Comparison of ENCODE assay signal across 19 cellular contexts in the genomic region with DNA sequence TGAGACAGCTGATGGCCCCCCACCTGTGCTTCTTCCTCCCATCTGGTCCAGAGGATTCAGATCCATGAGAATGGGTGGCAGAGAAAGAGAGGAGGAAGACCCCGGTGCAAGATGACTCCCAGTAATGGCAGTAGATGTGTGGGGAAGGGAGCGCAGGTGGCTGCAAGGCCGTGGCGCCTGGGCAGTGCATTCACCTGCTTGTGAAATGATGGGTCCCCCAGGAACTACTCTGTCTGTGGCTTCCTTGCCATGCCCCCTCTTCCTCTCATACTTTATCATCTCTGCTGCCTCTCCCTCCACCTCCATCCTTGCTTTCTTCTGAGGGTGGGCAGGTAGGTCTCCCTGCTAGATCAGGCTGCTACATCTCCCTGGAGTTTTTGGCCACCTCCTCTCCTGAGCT.
"Had no signal": no experiment of that assay in that cellular context is flagged by ENCODE, and none has a peak within 500 bp of the region (broad histone marks: within the 10 kb centered on the region; RNA-seq: fewer than 3 reads in every experiment).

No MANE protein-coding gene starts in this region.

- H3K27me3 ChIP-seq: pancreas, thyroid gland, vagina had no signal

- H3K27me3 Mint-ChIP-seq: activated CD4-positive, alpha-beta T cell treated with anti-CD3 and anti-CD28 coated beads for 36 hours; activated CD8-positive, alpha-beta T cell treated with anti-CD3 and anti-CD28 coated beads for 36 hours; brain; natural killer cell treated with Interleukin-12 subunit alpha and Interleukin-12 subunit beta and Interleukin-15 and Interleukin-18, amount 100 ng/mL, for 72 hours; T-cell had no signal

- H3K4me3 Mint-ChIP-seq: activated CD4-positive, alpha-beta T cell treated with anti-CD3 and anti-CD28 coated beads for 36 hours; activated CD8-positive, alpha-beta T cell treated with anti-CD3 and anti-CD28 coated beads for 36 hours; activated naive CD4-positive, alpha-beta T cell treated with anti-CD3 and anti-CD28 coated beads for 36 hours; activated T-helper 1 cell treated with anti-CD3 and anti-CD28 coated beads, Interleukin-12 subunit alpha, Interleukin-12 subunit beta, Interleukin-2, Interleukin-4 antibody, amounts not matched to agents 30 ng/mL and 10 ng/mL and 1 ng/mL, durations not matched to agents 14 hours and 24 hours and 36 hours; brain; natural killer cell treated with Interleukin-12 subunit alpha and Interleukin-12 subunit beta and Interleukin-15 and Interleukin-18, amount 100 ng/mL, for 72 hours; T-cell had no signal

- H3K27ac ChIP-seq: thyroid gland, vagina had no signal

- H3K36me3 Mint-ChIP-seq: natural killer cell treated with Interleukin-12 subunit alpha and Interleukin-12 subunit beta and Interleukin-15 and Interleukin-18, amount 100 ng/mL, for 72 hours had no signal

- H3K9me3 ChIP-seq: mucosa of descending colon, pancreas, thyroid gland, vagina had no signal

- H3K4me3 ChIP-seq: lung, mucosa of descending colon, pancreas, thyroid gland, vagina had no signal

- H3K9me3 Mint-ChIP-seq: activated naive CD4-positive, alpha-beta T cell treated with anti-CD3 and anti-CD28 coated beads for 36 hours; natural killer cell treated with Interleukin-12 subunit alpha and Interleukin-12 subunit beta and Interleukin-15 and Interleukin-18, amount 100 ng/mL, for 72 hours had no signal

- H3K27ac Mint-ChIP-seq: activated CD4-positive, alpha-beta T cell treated with anti-CD3 and anti-CD28 coated beads for 36 hours; activated CD8-positive, alpha-beta T cell treated with anti-CD3 and anti-CD28 coated beads for 36 hours; activated naive CD4-positive, alpha-beta T cell treated with anti-CD3 and anti-CD28 coated beads for 36 hours; activated T-helper 1 cell treated with anti-CD3 and anti-CD28 coated beads, Interleukin-12 subunit alpha, Interleukin-12 subunit beta, Interleukin-2, Interleukin-4 antibody, amounts not matched to agents 30 ng/mL and 10 ng/mL and 1 ng/mL, durations not matched to agents 14 hours and 24 hours and 36 hours; T-cell had no signal

- DNase-seq: activated CD4-positive, alpha-beta T cell treated with anti-CD3 and anti-CD28 coated beads for 36 hours; activated CD8-positive, alpha-beta memory T cell treated with anti-CD3 and anti-CD28 coated beads, Interleukin-2, amount 50 U/mL, for 4 hours; activated CD8-positive, alpha-beta T cell treated with anti-CD3 and anti-CD28 coated beads for 36 hours; activated naive CD4-positive, alpha-beta T cell treated with anti-CD3 and anti-CD28 coated beads for 36 hours; amygdala; hypothalamus; retina; small intestine; T-cell; T1000; thyroid gland had no signal

- H3K36me3 ChIP-seq: pancreas, thyroid gland, vagina had no signal

- ATAC-seq: activated CD4-positive, alpha-beta T cell treated with anti-CD3 and anti-CD28 coated beads for 36 hours; activated CD8-positive, alpha-beta T cell treated with anti-CD3 and anti-CD28 coated beads for 36 hours; esophagus mucosa; mucosa of descending colon; pancreas; T-cell had no signal
